2 cellular contexts compared by ENCODE assay signal in genomic region chr4:86421461-86421860, GRCh38.
TF ChIP-seq lines count a peak whose summit lies in the region.

No MANE protein-coding gene starts in this region.

TF ChIP-seq in WTC11, 78 proteins besides CTCF, POLR2A, EP300 and RAD21:
- no peak for TF ChIP-seq ZNF396 (CRISPR knock-in tag; IDR thresholded peaks at IDR 0.05; ENCODE audit: borderline replicate concordance)
- TF ChIP-seq ZNF263 (CRISPR knock-in tag; IDR thresholded peaks at IDR 0.05; ENCODE audit: low read depth): no peak
- TF ChIP-seq TP53 (CRISPR knock-in tag; IDR thresholded peaks at IDR 0.05): no peak
- no peak for TF ChIP-seq TEAD4 (CRISPR knock-in tag; IDR thresholded peaks at IDR 0.05)
- TF ChIP-seq ZNF671 (CRISPR knock-in tag; IDR thresholded peaks at IDR 0.05): no peak
- TF ChIP-seq HMGXB4 (CRISPR knock-in tag; IDR thresholded peaks at IDR 0.05): no peak
- TF ChIP-seq ELF4 (CRISPR knock-in tag; IDR thresholded peaks at IDR 0.05; ENCODE audit: low read depth): no peak
- no peak for TF ChIP-seq IRF1 (CRISPR knock-in tag; IDR thresholded peaks at IDR 0.05)
- TF ChIP-seq ZNF121 (CRISPR knock-in tag; IDR thresholded peaks at IDR 0.05): no peak
- no peak for TF ChIP-seq ZBTB21 (CRISPR knock-in tag; IDR thresholded peaks at IDR 0.05; ENCODE audit: borderline replicate concordance)
- TF ChIP-seq PRDM15 (CRISPR knock-in tag; IDR thresholded peaks at IDR 0.05): no peak
- no peak for TF ChIP-seq ZNF317 (CRISPR knock-in tag; IDR thresholded peaks at IDR 0.05; ENCODE audit: borderline replicate concordance, low read depth)
- TF ChIP-seq ZNF532 (CRISPR knock-in tag; IDR thresholded peaks at IDR 0.05; ENCODE audit: borderline replicate concordance): no peak

TF ChIP-seq in H1, 55 proteins besides CTCF, POLR2A, EP300 and RAD21:
- TF ChIP-seq CTBP2 (IDR thresholded peaks at IDR 0.05; ENCODE audit: borderline replicate concordance, insufficient read depth, insufficient read length, low read length) (no peak), GTF2F1 (IDR thresholded peaks at IDR 0.05; ENCODE audit: borderline replicate concordance, low read depth, low read length) (no peak), POU5F1 (IDR thresholded peaks at IDR 0.05; ENCODE audit: low read depth, low read length) (no peak), FOSL1 (IDR thresholded peaks at IDR 0.05; ENCODE audit: insufficient read depth, low read depth, low read length) (no peak), GABPA (IDR thresholded peaks at IDR 0.05; ENCODE audit: borderline replicate concordance, insufficient read depth, low read length) (no peak), SP2 (IDR thresholded peaks at IDR 0.05; ENCODE audit: low read length) (no peak)
TF ChIP-seq in H1: peak in this region for 0.
